ENCODE assay signal across 8 cellular contexts in genomic region chr6:31776563-31776960, GRCh38. TPM values are rescaled to one million over a fixed set of nuclear protein-coding genes. Genes with fewer than 3 reads are reported as not detected.
DNase-seq lines count a peak whose midpoint lies in the region; ATAC-seq lines count a peak whose summit lies in the region.

No MANE protein-coding gene starts in this region.

- DNase-seq in activated naive CD4-positive, alpha-beta T cell treated with anti-CD3 and anti-CD28 coated beads, Interleukin-2, amount 50 U/mL, for 72 hours (ENCODE audit: low spot score in 2 of 2) = no peak
- DNase-seq in activated naive CD4-positive, alpha-beta T cell treated with anti-CD3 and anti-CD28 coated beads for 36 hours = no peak
- DNase-seq in activated CD4-positive, alpha-beta memory T cell treated with anti-CD3 and anti-CD28 coated beads, Interleukin-2, amount 10 ng/mL, durations not matched to agents 7 days and 5 days = no peak
- DNase-seq in left colon (no peak), NCI-H1694 treated with DMSO at 0.1 percent for 48 hours (lab: John Stamatoyannopoulos, UW) (no peak), RPMI8226 (no peak), NCI-H82 treated with DMSO at 0.1 percent for 48 hours (lab: John Stamatoyannopoulos, UW; ENCODE audit: unreplicated experiment) (no peak)
- DNase-seq in central memory CD4-positive, alpha-beta T cell = no peak

- H3K27ac Mint-ChIP-seq in activated naive CD4-positive, alpha-beta T cell treated with anti-CD3 and anti-CD28 coated beads, Interleukin-2, amount 50 U/mL, for 72 hours = peak overlapping the region; percentile 29 to 63
- H3K27ac Mint-ChIP-seq in activated naive CD4-positive, alpha-beta T cell treated with anti-CD3 and anti-CD28 coated beads for 36 hours = no peak overlapping the region
- peak overlapping the region; percentile 84 for H3K27ac Mint-ChIP-seq in activated CD4-positive, alpha-beta memory T cell treated with anti-CD3 and anti-CD28 coated beads, Interleukin-2, amount 10 ng/mL, durations not matched to agents 7 days and 5 days

- ATAC-seq in activated naive CD4-positive, alpha-beta T cell treated with anti-CD3 and anti-CD28 coated beads, Interleukin-2, amount 50 U/mL, for 72 hours = no peak
- peak; percentile 16 for ATAC-seq in left colon

- H3K27me3 Mint-ChIP-seq in activated naive CD4-positive, alpha-beta T cell treated with anti-CD3 and anti-CD28 coated beads for 36 hours (ENCODE audit: low read depth) = no peaks in the 10 kb centered on the region
- H3K27me3 Mint-ChIP-seq in activated CD4-positive, alpha-beta memory T cell treated with anti-CD3 and anti-CD28 coated beads, Interleukin-2, amount 10 ng/mL, durations not matched to agents 7 days and 5 days = no peaks in the 10 kb centered on the region

- intact Hi-C loops in activated naive CD4-positive, alpha-beta T cell treated with anti-CD3 and anti-CD28 coated beads for 36 hours (cut with micrococcal nuclease) = no loop called here
- intact Hi-C loops in left colon (cut with DNase I, micrococcal nuclease) = no loop called here

- H3K9me3 Mint-ChIP-seq in activated naive CD4-positive, alpha-beta T cell treated with anti-CD3 and anti-CD28 coated beads, Interleukin-2, amount 50 U/mL, for 72 hours = no peaks in the 10 kb centered on the region
- H3K9me3 Mint-ChIP-seq in activated naive CD4-positive, alpha-beta T cell treated with anti-CD3 and anti-CD28 coated beads for 36 hours = no peaks in the 10 kb centered on the region
- H3K9me3 Mint-ChIP-seq in activated CD4-positive, alpha-beta memory T cell treated with anti-CD3 and anti-CD28 coated beads, Interleukin-2, amount 10 ng/mL, durations not matched to agents 7 days and 5 days = no peaks in the 10 kb centered on the region

- POLR2A ChIA-PET in activated CD4-positive, alpha-beta memory T cell treated with anti-CD3 and anti-CD28 coated beads, Interleukin-2, amount 10 ng/mL, durations not matched to agents 7 days and 5 days (lab: Charles Lee) = interaction anchor here (1.2 to 3.2 kb wide), 10 partner anchors 12 to 125 kb away, joined by 3 to 14 read pairs (median 10); partner anchors contain the start of genes BAG6, GPANK1, HSPA1B and MSH5

- H3K4me1 Mint-ChIP-seq in activated naive CD4-positive, alpha-beta T cell treated with anti-CD3 and anti-CD28 coated beads for 36 hours (ENCODE audit: low read depth) = peaks cover 37% of the 10 kb centered on the region
- H3K4me1 Mint-ChIP-seq in activated CD4-positive, alpha-beta memory T cell treated with anti-CD3 and anti-CD28 coated beads, Interleukin-2, amount 10 ng/mL, durations not matched to agents 7 days and 5 days = peaks cover 46% of the 10 kb centered on the region

- H3K4me3 Mint-ChIP-seq in activated naive CD4-positive, alpha-beta T cell treated with anti-CD3 and anti-CD28 coated beads for 36 hours = no peak overlapping the region
- peak overlapping the region; percentile 63 for H3K4me3 Mint-ChIP-seq in activated CD4-positive, alpha-beta memory T cell treated with anti-CD3 and anti-CD28 coated beads, Interleukin-2, amount 10 ng/mL, durations not matched to agents 7 days and 5 days

- peaks cover 0 to 5% of the 10 kb centered on the region in 2 donors for H3K36me3 Mint-ChIP-seq in activated naive CD4-positive, alpha-beta T cell treated with anti-CD3 and anti-CD28 coated beads, Interleukin-2, amount 50 U/mL, for 72 hours
- H3K36me3 Mint-ChIP-seq in activated naive CD4-positive, alpha-beta T cell treated with anti-CD3 and anti-CD28 coated beads for 36 hours (ENCODE audit: low read depth) = peaks cover 11% of the 10 kb centered on the region
- peaks cover 22% of the 10 kb centered on the region for H3K36me3 Mint-ChIP-seq in activated CD4-positive, alpha-beta memory T cell treated with anti-CD3 and anti-CD28 coated beads, Interleukin-2, amount 10 ng/mL, durations not matched to agents 7 days and 5 days (ENCODE audit: low read depth)

- CTCF ChIA-PET in activated naive CD4-positive, alpha-beta T cell treated with anti-CD3 and anti-CD28 coated beads for 36 hours (lab: Charles Lee) = no interaction called here
- CTCF ChIA-PET in activated CD4-positive, alpha-beta memory T cell treated with anti-CD3 and anti-CD28 coated beads, Interleukin-2, amount 10 ng/mL, durations not matched to agents 7 days and 5 days (lab: Charles Lee) = no interaction called here

RNA-seq across cellular contexts. Expression of gene VWA7, which starts 0.6 kb away (rescaled TPM):
- total RNA-seq in activated naive CD4-positive, alpha-beta T cell treated with anti-CD3 and anti-CD28 coated beads, Interleukin-2, amount 50 U/mL, for 72 hours = 1 to 10 TPM in 1 of 2 donors, under 1 TPM in 1; 0.68 to 2.6 TPM
- total RNA-seq in activated naive CD4-positive, alpha-beta T cell treated with anti-CD3 and anti-CD28 coated beads for 36 hours = under 1 TPM; 0.69 to 0.89 TPM
- 10 to 100 TPM; 11.0 to 12.2 TPM for total RNA-seq in activated CD4-positive, alpha-beta memory T cell treated with anti-CD3 and anti-CD28 coated beads, Interleukin-2, amount 10 ng/mL, durations not matched to agents 7 days and 5 days
- 10 to 100 TPM; 11.4 to 11.8 TPM for total RNA-seq in left colon

RNA-seq across cellular contexts. Expression of gene SAPCD1, which starts 14.1 kb away (rescaled TPM):
- 10 to 100 TPM; 13.3 to 21.3 TPM for total RNA-seq in activated naive CD4-positive, alpha-beta T cell treated with anti-CD3 and anti-CD28 coated beads, Interleukin-2, amount 50 U/mL, for 72 hours
- total RNA-seq in activated naive CD4-positive, alpha-beta T cell treated with anti-CD3 and anti-CD28 coated beads for 36 hours = 10 to 100 TPM in 1 of 2 experiments, 1 to 10 TPM in 1; 9.8 to 10.5 TPM
- total RNA-seq in activated CD4-positive, alpha-beta memory T cell treated with anti-CD3 and anti-CD28 coated beads, Interleukin-2, amount 10 ng/mL, durations not matched to agents 7 days and 5 days = 10 to 100 TPM; 10.7 to 14.6 TPM
- 1 to 10 TPM; 3.2 to 3.9 TPM for total RNA-seq in left colon

RNA-seq across cellular contexts. Expression of gene VARS1, which starts 19.0 kb away (rescaled TPM):
- 100 to 1,000 TPM in 1 of 2 donors, 10 to 100 TPM in 1; 57.7 to 127 TPM for total RNA-seq in activated naive CD4-positive, alpha-beta T cell treated with anti-CD3 and anti-CD28 coated beads, Interleukin-2, amount 50 U/mL, for 72 hours
- total RNA-seq in activated naive CD4-positive, alpha-beta T cell treated with anti-CD3 and anti-CD28 coated beads for 36 hours = 100 to 1,000 TPM; 157 to 161 TPM
- 10 to 100 TPM; 84.1 to 88.4 TPM for total RNA-seq in activated CD4-positive, alpha-beta memory T cell treated with anti-CD3 and anti-CD28 coated beads, Interleukin-2, amount 10 ng/mL, durations not matched to agents 7 days and 5 days
- 10 to 100 TPM; 35.3 to 58.1 TPM for total RNA-seq in left colon

RNA-seq across cellular contexts. Expression of gene LSM2, which starts 30.2 kb away (rescaled TPM):
- 100 to 1,000 TPM; 150 to 173 TPM for total RNA-seq in activated naive CD4-positive, alpha-beta T cell treated with anti-CD3 and anti-CD28 coated beads, Interleukin-2, amount 50 U/mL, for 72 hours
- total RNA-seq in activated naive CD4-positive, alpha-beta T cell treated with anti-CD3 and anti-CD28 coated beads for 36 hours = 100 to 1,000 TPM; 172 to 174 TPM
- 100 to 1,000 TPM; 100 to 108 TPM for total RNA-seq in activated CD4-positive, alpha-beta memory T cell treated with anti-CD3 and anti-CD28 coated beads, Interleukin-2, amount 10 ng/mL, durations not matched to agents 7 days and 5 days
- total RNA-seq in left colon = 10 to 100 TPM; 33.0 to 33.5 TPM

RNA-seq across cellular contexts. Expression of gene MSH5, which starts 36.8 kb away (rescaled TPM):
- 100 to 1,000 TPM; 116 to 158 TPM for total RNA-seq in activated naive CD4-positive, alpha-beta T cell treated with anti-CD3 and anti-CD28 coated beads, Interleukin-2, amount 50 U/mL, for 72 hours
- total RNA-seq in activated naive CD4-positive, alpha-beta T cell treated with anti-CD3 and anti-CD28 coated beads for 36 hours = 100 to 1,000 TPM; 101 to 105 TPM
- 10 to 100 TPM; 60.1 to 63.2 TPM for total RNA-seq in activated CD4-positive, alpha-beta memory T cell treated with anti-CD3 and anti-CD28 coated beads, Interleukin-2, amount 10 ng/mL, durations not matched to agents 7 days and 5 days
- total RNA-seq in left colon = 10 to 100 TPM; 18.7 to 26.9 TPM
